Comparison of ENCODE assay signal across 11 cellular contexts in the genomic region with DNA sequence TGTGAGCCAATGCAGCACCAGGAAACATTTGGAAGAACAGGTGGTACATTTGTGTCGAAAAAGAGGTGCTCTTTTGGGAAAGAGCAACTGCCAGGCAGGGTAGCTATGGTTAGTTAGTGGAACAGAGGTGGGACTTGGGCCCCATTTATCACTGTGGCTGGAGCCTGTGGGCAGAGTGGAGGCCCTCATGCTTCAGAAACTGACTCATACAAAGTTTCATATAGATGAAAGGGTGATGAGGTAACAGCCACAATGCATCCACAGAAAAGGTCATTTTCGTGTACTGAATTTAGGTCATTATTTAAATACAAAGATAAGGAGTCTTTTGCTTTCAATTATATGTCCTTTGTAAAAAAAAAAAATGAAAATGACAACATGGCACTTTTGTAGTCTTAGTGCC.
A peak's percentile ranks its signal among the peaks of the same experiment; 100 is the strongest.
DNase-seq lines count a peak whose midpoint lies in the region; ATAC-seq and TF ChIP-seq lines count a peak whose summit lies in the region.
"Had no signal": no experiment of that assay in that cellular context is flagged by ENCODE, and none has a peak within 500 bp of the region (broad histone marks: within the 10 kb centered on the region; RNA-seq: fewer than 3 reads in every experiment).

No MANE protein-coding gene starts in this region.

- intact Hi-C loops in left ventricle myocardium superior (cut with micrococcal nuclease) = no loop called here

- TF ChIP-seq CTCF in GM13977 (IDR thresholded peaks at IDR 0.05; ENCODE audit: extremely low read depth, insufficient read depth, missing control alignments) = no peak

- H3K36me3 ChIP-seq in MG63 = no peaks in the 10 kb centered on the region

- H3K27me3 ChIP-seq in MG63 = no peaks in the 10 kb centered on the region

- ATAC-seq in GM21360 (IDR thresholded peaks at IDR 0.05; ENCODE audit: unreplicated experiment) = peak; percentile 99
- ATAC-seq in HG03103 (IDR thresholded peaks at IDR 0.05; ENCODE audit: low read depth, unreplicated experiment) = peak; percentile 99
- ATAC-seq in left ventricle myocardium superior = no peak

- H3K4me3 ChIP-seq in MG63 = no peak overlapping the region

- no peaks in the 10 kb centered on the region for H3K9me3 ChIP-seq in MG63

- DNase-seq in GM13977 (ENCODE audit: low spot score) (peak; percentile 38), SK-MEL-5 (ENCODE audit: low read depth, low spot score) (peak; percentile 30), left ventricle myocardium superior (no peak), MG63 (no peak), NCI-H1417 (lab: John Stamatoyannopoulos, UW) (no peak), cerebellar cortex (ENCODE audit: low spot score) (no peak)
- DNase-seq: CD4-positive, CD25-positive, alpha-beta regulatory T cell; foreskin melanocyte; stimulated activated CD4-positive, alpha-beta T cell treated with anti-CD3 and anti-CD28 coated beads, Interleukin-4, amount 100 ng/mL, for 24 hours had no signal

- in situ Hi-C loops in GM13977 (cut with MboI; ENCODE audit: low pct_unique_long_range_greater_than_20kb, low sequenced_read_pairs, unreplicated experiment) (no loop called here), SK-MEL-5 (cut with HindIII; ENCODE audit: low pct_unique_long_range_greater_than_20kb, low sequenced_read_pairs) (no loop called here)

Comparison
In these comparisons a context has a peak if more than half of its experiments do, and no peak if none do; other contexts are left out.
1. DNase-seq: peak in GM13977 (single experiment) and SK-MEL-5 (single experiment); none in left ventricle myocardium superior (single experiment), MG63 (single experiment), NCI-H1417 (0 of 3) and cerebellar cortex (single experiment).